ENCODE assay signal across 1 cellular context in the genomic region with DNA sequence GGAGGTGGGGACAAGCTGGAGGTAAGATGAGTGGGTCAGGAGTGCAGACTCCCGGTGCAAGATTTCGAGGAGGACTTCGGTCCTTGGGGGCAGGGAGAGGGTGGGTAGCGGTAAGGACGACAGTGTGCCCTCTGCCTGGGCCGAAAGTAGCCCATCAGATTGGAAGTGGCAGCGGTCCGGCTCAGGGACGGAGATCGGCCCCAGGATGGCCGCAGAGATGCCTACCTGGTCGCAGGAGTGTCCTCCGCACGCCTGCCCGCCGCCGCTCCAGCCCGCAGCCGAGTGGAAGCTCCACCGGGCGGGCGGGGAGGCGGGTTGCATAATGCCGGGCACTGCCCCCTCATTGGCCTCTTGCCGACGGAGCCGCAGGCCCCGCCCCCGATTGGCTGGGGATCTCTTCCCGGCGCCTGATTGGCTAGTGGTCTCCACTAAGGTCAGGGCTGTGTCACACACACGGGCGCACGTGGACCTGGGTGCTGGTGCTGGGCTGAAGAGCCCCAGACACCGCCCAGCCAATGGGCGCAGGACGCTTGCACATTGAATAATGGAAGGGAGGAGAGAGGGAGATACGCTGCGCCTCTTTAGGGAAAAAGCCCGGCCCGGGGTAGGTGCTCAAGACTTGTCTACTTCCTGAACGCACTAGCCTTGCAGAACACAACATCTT.
TF ChIP-seq lines count a peak whose summit lies in the region.

A gene with protein sequence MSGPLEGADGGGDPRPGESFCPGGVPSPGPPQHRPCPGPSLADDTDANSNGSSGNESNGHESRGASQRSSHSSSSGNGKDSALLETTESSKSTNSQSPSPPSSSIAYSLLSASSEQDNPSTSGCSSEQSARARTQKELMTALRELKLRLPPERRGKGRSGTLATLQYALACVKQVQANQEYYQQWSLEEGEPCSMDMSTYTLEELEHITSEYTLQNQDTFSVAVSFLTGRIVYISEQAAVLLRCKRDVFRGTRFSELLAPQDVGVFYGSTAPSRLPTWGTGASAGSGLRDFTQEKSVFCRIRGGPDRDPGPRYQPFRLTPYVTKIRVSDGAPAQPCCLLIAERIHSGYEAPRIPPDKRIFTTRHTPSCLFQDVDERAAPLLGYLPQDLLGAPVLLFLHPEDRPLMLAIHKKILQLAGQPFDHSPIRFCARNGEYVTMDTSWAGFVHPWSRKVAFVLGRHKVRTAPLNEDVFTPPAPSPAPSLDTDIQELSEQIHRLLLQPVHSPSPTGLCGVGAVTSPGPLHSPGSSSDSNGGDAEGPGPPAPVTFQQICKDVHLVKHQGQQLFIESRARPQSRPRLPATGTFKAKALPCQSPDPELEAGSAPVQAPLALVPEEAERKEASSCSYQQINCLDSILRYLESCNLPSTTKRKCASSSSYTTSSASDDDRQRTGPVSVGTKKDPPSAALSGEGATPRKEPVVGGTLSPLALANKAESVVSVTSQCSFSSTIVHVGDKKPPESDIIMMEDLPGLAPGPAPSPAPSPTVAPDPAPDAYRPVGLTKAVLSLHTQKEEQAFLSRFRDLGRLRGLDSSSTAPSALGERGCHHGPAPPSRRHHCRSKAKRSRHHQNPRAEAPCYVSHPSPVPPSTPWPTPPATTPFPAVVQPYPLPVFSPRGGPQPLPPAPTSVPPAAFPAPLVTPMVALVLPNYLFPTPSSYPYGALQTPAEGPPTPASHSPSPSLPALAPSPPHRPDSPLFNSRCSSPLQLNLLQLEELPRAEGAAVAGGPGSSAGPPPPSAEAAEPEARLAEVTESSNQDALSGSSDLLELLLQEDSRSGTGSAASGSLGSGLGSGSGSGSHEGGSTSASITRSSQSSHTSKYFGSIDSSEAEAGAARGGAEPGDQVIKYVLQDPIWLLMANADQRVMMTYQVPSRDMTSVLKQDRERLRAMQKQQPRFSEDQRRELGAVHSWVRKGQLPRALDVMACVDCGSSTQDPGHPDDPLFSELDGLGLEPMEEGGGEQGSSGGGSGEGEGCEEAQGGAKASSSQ (N-terminal part only) (minus strand): TSS at position 293 of the 664 bp plus-strand sequence. CDS start 1,698 bp downstream, outside the sequence.

TF ChIP-seq in endothelial cell of umbilical vein, 7 proteins besides CTCF, POLR2A, EP300 and RAD21:
- TF ChIP-seq FOS (IDR thresholded peaks at IDR 0.05; ENCODE audit: borderline replicate concordance, insufficient read depth, low read length) (no peak), MYC (IDR thresholded peaks at IDR 0.05; ENCODE audit: low read depth, low read length) (peak; percentile 9), POLR2AphosphoS5 (IDR thresholded peaks at IDR 0.05; ENCODE audit: insufficient read depth, low read depth, low read length) (peak; percentile 79)
- TF ChIP-seq, protein P1, sequence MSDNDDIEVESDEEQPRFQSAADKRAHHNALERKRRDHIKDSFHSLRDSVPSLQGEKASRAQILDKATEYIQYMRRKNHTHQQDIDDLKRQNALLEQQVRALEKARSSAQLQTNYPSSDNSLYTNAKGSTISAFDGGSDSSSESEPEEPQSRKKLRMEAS (IDR thresholded peaks at IDR 0.05; ENCODE audit: insufficient read depth, insufficient read length): peak; percentile 73
